18 cellular contexts compared by ENCODE assay signal in the genomic region with DNA sequence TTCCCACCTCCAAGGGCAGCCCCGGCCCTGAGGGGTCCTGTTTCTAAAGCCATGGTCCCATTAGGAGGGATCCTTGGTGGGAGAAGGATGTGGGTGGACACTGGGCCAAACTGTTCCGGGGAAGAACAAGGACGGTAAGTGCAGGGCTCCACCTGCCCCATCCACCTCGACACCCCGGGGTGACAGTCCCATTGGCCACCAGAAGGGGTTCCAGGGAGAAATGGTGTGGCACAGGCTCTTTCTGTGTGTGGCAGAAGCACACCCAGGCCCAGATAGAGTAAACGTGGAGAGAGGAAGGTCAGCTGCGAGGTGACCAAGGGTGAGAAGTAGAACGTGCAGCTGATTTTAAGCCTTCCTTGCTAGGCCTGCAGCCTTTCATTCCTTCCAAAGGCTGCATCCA. TPM values are rescaled to one million over a fixed set of nuclear protein-coding genes. Genes with fewer than 3 reads are reported as not detected.
DNase-seq lines count a peak whose midpoint lies in the region; ATAC-seq and TF ChIP-seq lines count a peak whose summit lies in the region.
"Had no signal": no experiment of that assay in that cellular context is flagged by ENCODE, and none has a peak within 500 bp of the region (broad histone marks: within the 10 kb centered on the region; RNA-seq: fewer than 3 reads in every experiment).

No MANE protein-coding gene starts in this region.

- no peak overlapping the region for H3K4me3 ChIP-seq in astrocyte of the cerebellum (ENCODE audit: low read depth, low read length)
- no peak overlapping the region for H3K4me3 ChIP-seq in lung
- H3K4me3 ChIP-seq: dorsolateral prefrontal cortex had no signal

- no peak for TF ChIP-seq CTCF in natural killer cell (IDR thresholded peaks at IDR 0.05)
- peak; percentile 2 for TF ChIP-seq CTCF in astrocyte of the cerebellum (IDR thresholded peaks at IDR 0.05; ENCODE audit: low read depth, low read length, missing control alignments)
- no peak for TF ChIP-seq CTCF in lung (IDR thresholded peaks at IDR 0.05; ENCODE audit: control extremely low read depth, extremely low read depth)

- no peaks in the 10 kb centered on the region for H3K27me3 Mint-ChIP-seq in natural killer cell (ENCODE audit: low read depth in 2 of 2)
- H3K27me3 Mint-ChIP-seq in natural killer cell treated with Interleukin-12 subunit alpha and Interleukin-12 subunit beta and Interleukin-15 and Interleukin-18, amount 100 ng/mL, for 72 hours = no peaks in the 10 kb centered on the region
- H3K27me3 Mint-ChIP-seq: memory B cell had no signal

- H3K27me3 ChIP-seq in lung (ENCODE audit: control insufficient read depth, insufficient read depth) = no peaks in the 10 kb centered on the region
- H3K27me3 ChIP-seq: dorsolateral prefrontal cortex had no signal

- WGBS in lung, 2 donors = 73 to 83% methylated on average over 8 of the region's 8 CpGs

- DNase-seq in natural killer cell (no peak), astrocyte of the cerebellum (ENCODE audit: low read depth) (no peak), lung (ENCODE audit: low spot score) (no peak), midbrain (lab: John Stamatoyannopoulos, UW) (no peak)
- DNase-seq in natural killer cell treated with Interleukin-12 subunit alpha and Interleukin-12 subunit beta and Interleukin-15 and Interleukin-18, amount 100 ng/mL, for 72 hours (ENCODE audit: low spot score) = no peak
- DNase-seq in stimulated activated CD8-positive, alpha-beta memory T cell treated with anti-CD3 and anti-CD28 coated beads, Interleukin-4, amount 100 ng/mL, for 48 hours = no peak
- DNase-seq: activated CD4-positive, CD25-positive, alpha-beta regulatory T cell treated with anti-CD3 and anti-CD28 coated beads, Interleukin-2, amount 50 U/mL, for 72 hours; activated effector memory CD4-positive, alpha-beta T cell treated with anti-CD3 and anti-CD28 coated beads, Interleukin-2, amount 50 U/mL, for 16 hours; anterior cingulate cortex; Caco-2; dorsolateral prefrontal cortex; MV-4-11; NCI-H2029 treated with DMSO at 0.1 percent for 48 hours; NCI-H510A; SHP77 treated with DMSO at 0.1 percent for 48 hours had no signal

- H3K36me3 Mint-ChIP-seq in natural killer cell = no peaks in the 10 kb centered on the region
- H3K36me3 Mint-ChIP-seq in natural killer cell treated with Interleukin-12 subunit alpha and Interleukin-12 subunit beta and Interleukin-15 and Interleukin-18, amount 100 ng/mL, for 72 hours = no peaks in the 10 kb centered on the region

- H3K9me3 ChIP-seq in lung (ENCODE audit: control insufficient read depth in 2 of 2, insufficient read depth in 1 of 2, low read length in 1 of 2) = no peaks in the 10 kb centered on the region
- H3K9me3 ChIP-seq: Caco-2 had no signal

- ATAC-seq in natural killer cell = no peak
- no peak for ATAC-seq in natural killer cell treated with Interleukin-12 subunit alpha and Interleukin-12 subunit beta and Interleukin-15 and Interleukin-18, amount 100 ng/mL, for 72 hours
- no peak for ATAC-seq in lung (ENCODE audit: insufficient read depth, low FRiP score)
- ATAC-seq in GM18909 (IDR thresholded peaks at IDR 0.05; ENCODE audit: poor library complexity, unreplicated experiment) = no peak
- no peak for ATAC-seq in HG03442 (IDR thresholded peaks at IDR 0.05; ENCODE audit: unreplicated experiment)

- H3K4me1 Mint-ChIP-seq in natural killer cell = peaks cover 5 to 32% of the 10 kb centered on the region in 2 donors
- H3K4me1 Mint-ChIP-seq in natural killer cell treated with Interleukin-12 subunit alpha and Interleukin-12 subunit beta and Interleukin-15 and Interleukin-18, amount 100 ng/mL, for 72 hours (ENCODE audit: low read depth in 2 of 2) = peaks cover 13 to 17% of the 10 kb centered on the region in 2 donors

- peaks cover 5 to 22% of the 10 kb centered on the region in 2 donors for H3K4me1 ChIP-seq in lung (ENCODE audit: control insufficient read depth in 2 of 2, insufficient read depth in 2 of 2, low read length in 2 of 2)

- in situ Hi-C loops in astrocyte of the cerebellum (cut with HindIII; ENCODE audit: low sequenced_read_pairs) = no loop called here

- intact Hi-C loops in natural killer cell (cut with micrococcal nuclease) = no loop called here

- peak overlapping the region; percentile 10 to 86 for H3K27ac ChIP-seq in lung (ENCODE audit: low read depth in 1 of 2, low read length in 1 of 2)

- H3K4me3 Mint-ChIP-seq in natural killer cell = peak overlapping the region; percentile 4
- no peak overlapping the region for H3K4me3 Mint-ChIP-seq in natural killer cell treated with Interleukin-12 subunit alpha and Interleukin-12 subunit beta and Interleukin-15 and Interleukin-18, amount 100 ng/mL, for 72 hours
- H3K4me3 Mint-ChIP-seq: memory B cell had no signal

- H3K36me3 ChIP-seq in lung (ENCODE audit: control insufficient read depth in 2 of 2, insufficient read depth in 2 of 2, low read length in 2 of 2) = peaks cover 6 to 27% of the 10 kb centered on the region in 2 donors

- no peaks in the 10 kb centered on the region for H3K9me3 Mint-ChIP-seq in natural killer cell
- no peaks in the 10 kb centered on the region for H3K9me3 Mint-ChIP-seq in natural killer cell treated with Interleukin-12 subunit alpha and Interleukin-12 subunit beta and Interleukin-15 and Interleukin-18, amount 100 ng/mL, for 72 hours
- H3K9me3 Mint-ChIP-seq: memory B cell had no signal

- H3K27ac Mint-ChIP-seq in natural killer cell = peak overlapping the region in 1 of 2 donors; percentile 22
- peak overlapping the region in 1 of 2 donors; percentile 48 for H3K27ac Mint-ChIP-seq in natural killer cell treated with Interleukin-12 subunit alpha and Interleukin-12 subunit beta and Interleukin-15 and Interleukin-18, amount 100 ng/mL, for 72 hours
- H3K27ac Mint-ChIP-seq: memory B cell had no signal

RNA-seq across cellular contexts. Expression of gene TKT, which starts 12.0 kb away (rescaled TPM):
- total RNA-seq in natural killer cell = 100 to 1,000 TPM in 2 of 3 donors, 10 to 100 TPM in 1; 82.9 to 126 (median 107) TPM
- 100 to 1,000 TPM; 171 to 339 TPM for total RNA-seq in natural killer cell treated with Interleukin-12 subunit alpha and Interleukin-12 subunit beta and Interleukin-15 and Interleukin-18, amount 100 ng/mL, for 72 hours
- total RNA-seq in lung = 100 to 1,000 TPM; 351 to 498 TPM
- polyA plus RNA-seq in lung = 100 to 1,000 TPM; 456 TPM
